Comparison of ENCODE assay signal across 1 cellular context in the genomic region with DNA sequence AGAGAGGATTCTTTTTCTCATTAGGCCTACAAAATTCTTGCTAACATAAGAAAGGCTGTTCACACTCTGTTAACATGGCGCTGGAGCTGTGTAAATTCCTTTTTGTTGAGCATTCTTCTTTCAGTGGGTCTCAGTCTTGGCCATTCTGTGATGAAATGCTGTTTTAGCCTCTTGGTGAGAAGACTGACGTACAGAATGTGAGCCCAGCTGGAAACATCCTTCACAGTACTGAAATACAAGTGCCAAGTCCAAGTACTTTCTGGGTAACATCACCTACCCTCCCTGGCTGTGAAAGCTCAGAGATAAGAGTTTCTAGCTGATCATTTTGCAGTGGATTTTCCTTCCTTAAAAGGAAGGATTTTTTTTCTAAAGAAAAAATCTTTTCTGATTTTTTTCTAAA.
TF ChIP-seq lines count a peak whose summit lies in the region.

No MANE protein-coding gene starts in this region.

TF ChIP-seq in HepG2, 621 proteins besides CTCF, POLR2A, EP300 and RAD21 (continued from another document):
- TF ChIP-seq, protein P1, sequence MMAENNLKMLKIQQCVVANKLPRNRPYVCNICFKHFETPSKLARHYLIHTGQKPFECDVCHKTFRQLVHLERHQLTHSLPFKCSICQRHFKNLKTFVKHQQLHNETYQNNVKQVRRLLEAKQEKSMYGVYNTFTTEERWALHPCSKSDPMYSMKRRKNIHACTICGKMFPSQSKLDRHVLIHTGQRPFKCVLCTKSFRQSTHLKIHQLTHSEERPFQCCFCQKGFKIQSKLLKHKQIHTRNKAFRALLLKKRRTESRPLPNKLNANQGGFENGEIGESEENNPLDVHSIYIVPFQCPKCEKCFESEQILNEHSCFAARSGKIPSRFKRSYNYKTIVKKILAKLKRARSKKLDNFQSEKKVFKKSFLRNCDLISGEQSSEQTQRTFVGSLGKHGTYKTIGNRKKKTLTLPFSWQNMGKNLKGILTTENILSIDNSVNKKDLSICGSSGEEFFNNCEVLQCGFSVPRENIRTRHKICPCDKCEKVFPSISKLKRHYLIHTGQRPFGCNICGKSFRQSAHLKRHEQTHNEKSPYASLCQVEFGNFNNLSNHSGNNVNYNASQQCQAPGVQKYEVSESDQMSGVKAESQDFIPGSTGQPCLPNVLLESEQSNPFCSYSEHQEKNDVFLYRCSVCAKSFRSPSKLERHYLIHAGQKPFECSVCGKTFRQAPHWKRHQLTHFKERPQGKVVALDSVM (CRISPR knock-in tag; IDR thresholded peaks at IDR 0.05), result no peak
- no peak for TF ChIP-seq FOXC1 (CRISPR knock-in tag; IDR thresholded peaks at IDR 0.05; ENCODE audit: borderline replicate concordance)
- TF ChIP-seq SAFB2 (CRISPR knock-in tag; IDR thresholded peaks at IDR 0.05; ENCODE audit: borderline replicate concordance, low read depth), result no peak
- no peak for TF ChIP-seq ZZZ3 (CRISPR knock-in tag; IDR thresholded peaks at IDR 0.05; ENCODE audit: borderline replicate concordance)
- TF ChIP-seq TBX2 (CRISPR knock-in tag; IDR thresholded peaks at IDR 0.05; ENCODE audit: borderline replicate concordance), result no peak
- TF ChIP-seq GPN1 (CRISPR knock-in tag; IDR thresholded peaks at IDR 0.05; ENCODE audit: borderline replicate concordance), result no peak
- TF ChIP-seq HHEX (CRISPR knock-in tag; IDR thresholded peaks at IDR 0.05), result no peak
- TF ChIP-seq, protein P2, sequence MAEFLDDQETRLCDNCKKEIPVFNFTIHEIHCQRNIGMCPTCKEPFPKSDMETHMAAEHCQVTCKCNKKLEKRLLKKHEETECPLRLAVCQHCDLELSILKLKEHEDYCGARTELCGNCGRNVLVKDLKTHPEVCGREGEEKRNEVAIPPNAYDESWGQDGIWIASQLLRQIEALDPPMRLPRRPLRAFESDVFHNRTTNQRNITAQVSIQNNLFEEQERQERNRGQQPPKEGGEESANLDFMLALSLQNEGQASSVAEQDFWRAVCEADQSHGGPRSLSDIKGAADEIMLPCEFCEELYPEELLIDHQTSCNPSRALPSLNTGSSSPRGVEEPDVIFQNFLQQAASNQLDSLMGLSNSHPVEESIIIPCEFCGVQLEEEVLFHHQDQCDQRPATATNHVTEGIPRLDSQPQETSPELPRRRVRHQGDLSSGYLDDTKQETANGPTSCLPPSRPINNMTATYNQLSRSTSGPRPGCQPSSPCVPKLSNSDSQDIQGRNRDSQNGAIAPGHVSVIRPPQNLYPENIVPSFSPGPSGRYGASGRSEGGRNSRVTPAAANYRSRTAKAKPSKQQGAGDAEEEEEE (CRISPR knock-in tag; IDR thresholded peaks at IDR 0.05; ENCODE audit: borderline replicate concordance), result no peak
- no peak for TF ChIP-seq HNF4A (CRISPR knock-in tag; IDR thresholded peaks at IDR 0.05)
- TF ChIP-seq, protein P3, sequence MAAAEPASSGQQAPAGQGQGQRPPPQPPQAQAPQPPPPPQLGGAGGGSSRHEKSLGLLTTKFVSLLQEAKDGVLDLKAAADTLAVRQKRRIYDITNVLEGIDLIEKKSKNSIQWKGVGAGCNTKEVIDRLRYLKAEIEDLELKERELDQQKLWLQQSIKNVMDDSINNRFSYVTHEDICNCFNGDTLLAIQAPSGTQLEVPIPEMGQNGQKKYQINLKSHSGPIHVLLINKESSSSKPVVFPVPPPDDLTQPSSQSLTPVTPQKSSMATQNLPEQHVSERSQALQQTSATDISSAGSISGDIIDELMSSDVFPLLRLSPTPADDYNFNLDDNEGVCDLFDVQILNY (CRISPR knock-in tag; conservative IDR thresholded peaks at IDR 0.05), result no peak
- no peak for TF ChIP-seq CEBPB (IDR thresholded peaks at IDR 0.05; ENCODE audit: borderline replicate concordance, low read depth, low read length)
- TF ChIP-seq FOXJ3 (CRISPR knock-in tag; IDR thresholded peaks at IDR 0.05; ENCODE audit: borderline replicate concordance), result no peak
- TF ChIP-seq FOXK1 (CRISPR knock-in tag; IDR thresholded peaks at IDR 0.05; ENCODE audit: borderline replicate concordance, low read depth), result no peak
- TF ChIP-seq, protein P4, sequence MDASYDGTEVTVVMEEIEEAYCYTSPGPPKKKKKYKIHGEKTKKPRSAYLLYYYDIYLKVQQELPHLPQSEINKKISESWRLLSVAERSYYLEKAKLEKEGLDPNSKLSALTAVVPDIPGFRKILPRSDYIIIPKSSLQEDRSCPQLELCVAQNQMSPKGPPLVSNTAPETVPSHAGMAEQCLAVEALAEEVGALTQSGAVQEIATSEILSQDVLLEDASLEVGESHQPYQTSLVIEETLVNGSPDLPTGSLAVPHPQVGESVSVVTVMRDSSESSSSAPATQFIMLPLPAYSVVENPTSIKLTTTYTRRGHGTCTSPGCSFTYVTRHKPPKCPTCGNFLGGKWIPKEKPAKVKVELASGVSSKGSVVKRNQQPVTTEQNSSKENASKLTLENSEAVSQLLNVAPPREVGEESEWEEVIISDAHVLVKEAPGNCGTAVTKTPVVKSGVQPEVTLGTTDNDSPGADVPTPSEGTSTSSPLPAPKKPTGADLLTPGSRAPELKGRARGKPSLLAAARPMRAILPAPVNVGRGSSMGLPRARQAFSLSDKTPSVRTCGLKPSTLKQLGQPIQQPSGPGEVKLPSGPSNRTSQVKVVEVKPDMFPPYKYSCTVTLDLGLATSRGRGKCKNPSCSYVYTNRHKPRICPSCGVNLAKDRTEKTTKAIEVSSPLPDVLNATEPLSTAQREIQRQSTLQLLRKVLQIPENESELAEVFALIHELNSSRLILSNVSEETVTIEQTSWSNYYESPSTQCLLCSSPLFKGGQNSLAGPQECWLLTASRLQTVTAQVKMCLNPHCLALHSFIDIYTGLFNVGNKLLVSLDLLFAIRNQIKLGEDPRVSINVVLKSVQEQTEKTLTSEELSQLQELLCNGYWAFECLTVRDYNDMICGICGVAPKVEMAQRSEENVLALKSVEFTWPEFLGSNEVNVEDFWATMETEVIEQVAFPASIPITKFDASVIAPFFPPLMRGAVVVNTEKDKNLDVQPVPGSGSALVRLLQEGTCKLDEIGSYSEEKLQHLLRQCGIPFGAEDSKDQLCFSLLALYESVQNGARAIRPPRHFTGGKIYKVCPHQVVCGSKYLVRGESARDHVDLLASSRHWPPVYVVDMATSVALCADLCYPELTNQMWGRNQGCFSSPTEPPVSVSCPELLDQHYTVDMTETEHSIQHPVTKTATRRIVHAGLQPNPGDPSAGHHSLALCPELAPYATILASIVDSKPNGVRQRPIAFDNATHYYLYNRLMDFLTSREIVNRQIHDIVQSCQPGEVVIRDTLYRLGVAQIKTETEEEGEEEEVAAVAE (CRISPR knock-in tag; IDR thresholded peaks at IDR 0.05; ENCODE audit: borderline replicate concordance), result no peak
- TF ChIP-seq, protein P5, sequence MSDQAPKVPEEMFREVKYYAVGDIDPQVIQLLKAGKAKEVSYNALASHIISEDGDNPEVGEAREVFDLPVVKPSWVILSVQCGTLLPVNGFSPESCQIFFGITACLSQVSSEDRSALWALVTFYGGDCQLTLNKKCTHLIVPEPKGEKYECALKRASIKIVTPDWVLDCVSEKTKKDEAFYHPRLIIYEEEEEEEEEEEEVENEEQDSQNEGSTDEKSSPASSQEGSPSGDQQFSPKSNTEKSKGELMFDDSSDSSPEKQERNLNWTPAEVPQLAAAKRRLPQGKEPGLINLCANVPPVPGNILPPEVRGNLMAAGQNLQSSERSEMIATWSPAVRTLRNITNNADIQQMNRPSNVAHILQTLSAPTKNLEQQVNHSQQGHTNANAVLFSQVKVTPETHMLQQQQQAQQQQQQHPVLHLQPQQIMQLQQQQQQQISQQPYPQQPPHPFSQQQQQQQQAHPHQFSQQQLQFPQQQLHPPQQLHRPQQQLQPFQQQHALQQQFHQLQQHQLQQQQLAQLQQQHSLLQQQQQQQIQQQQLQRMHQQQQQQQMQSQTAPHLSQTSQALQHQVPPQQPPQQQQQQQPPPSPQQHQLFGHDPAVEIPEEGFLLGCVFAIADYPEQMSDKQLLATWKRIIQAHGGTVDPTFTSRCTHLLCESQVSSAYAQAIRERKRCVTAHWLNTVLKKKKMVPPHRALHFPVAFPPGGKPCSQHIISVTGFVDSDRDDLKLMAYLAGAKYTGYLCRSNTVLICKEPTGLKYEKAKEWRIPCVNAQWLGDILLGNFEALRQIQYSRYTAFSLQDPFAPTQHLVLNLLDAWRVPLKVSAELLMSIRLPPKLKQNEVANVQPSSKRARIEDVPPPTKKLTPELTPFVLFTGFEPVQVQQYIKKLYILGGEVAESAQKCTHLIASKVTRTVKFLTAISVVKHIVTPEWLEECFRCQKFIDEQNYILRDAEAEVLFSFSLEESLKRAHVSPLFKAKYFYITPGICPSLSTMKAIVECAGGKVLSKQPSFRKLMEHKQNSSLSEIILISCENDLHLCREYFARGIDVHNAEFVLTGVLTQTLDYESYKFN (CRISPR knock-in tag; conservative IDR thresholded peaks at IDR 0.05), result no peak
- TF ChIP-seq ZNF570 (CRISPR knock-in tag; IDR thresholded peaks at IDR 0.05; ENCODE audit: borderline replicate concordance), result no peak
- no peak for TF ChIP-seq SIN3B (IDR thresholded peaks at IDR 0.05; ENCODE audit: low read length)
- TF ChIP-seq ETV6 (CRISPR knock-in tag; conservative IDR thresholded peaks at IDR 0.05), result no peak
- TF ChIP-seq, protein P6, sequence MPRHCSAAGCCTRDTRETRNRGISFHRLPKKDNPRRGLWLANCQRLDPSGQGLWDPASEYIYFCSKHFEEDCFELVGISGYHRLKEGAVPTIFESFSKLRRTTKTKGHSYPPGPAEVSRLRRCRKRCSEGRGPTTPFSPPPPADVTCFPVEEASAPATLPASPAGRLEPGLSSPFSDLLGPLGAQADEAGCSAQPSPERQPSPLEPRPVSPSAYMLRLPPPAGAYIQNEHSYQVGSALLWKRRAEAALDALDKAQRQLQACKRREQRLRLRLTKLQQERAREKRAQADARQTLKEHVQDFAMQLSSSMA (CRISPR knock-in tag; IDR thresholded peaks at IDR 0.05), result no peak
TF ChIP-seq in HepG2: peak in this region for 0.
